7 cellular contexts compared by ENCODE assay signal in the genomic region with DNA sequence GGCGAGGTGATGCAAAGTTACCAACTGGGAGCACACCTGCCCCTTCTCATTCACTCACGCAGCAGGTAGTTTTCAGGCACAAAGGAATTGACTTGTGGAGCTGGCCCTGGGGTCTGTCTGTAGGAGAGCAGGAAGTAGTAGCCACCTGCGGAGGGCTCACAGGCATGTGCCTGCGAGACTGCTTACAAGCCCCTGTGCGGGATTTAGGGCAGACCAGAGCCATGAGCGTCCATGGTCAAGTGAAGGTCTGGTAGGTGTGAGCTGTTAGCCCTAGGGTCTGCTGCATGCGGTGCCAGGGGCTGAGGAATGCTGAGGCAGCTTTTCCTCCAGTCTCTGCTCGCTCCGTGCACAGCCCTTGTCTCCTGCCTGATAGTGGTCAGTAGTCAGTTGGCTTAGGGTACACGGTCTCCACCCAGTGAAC. TPM values are rescaled to one million over a fixed set of nuclear protein-coding genes. Genes with fewer than 3 reads are reported as not detected.
DNase-seq lines count a peak whose midpoint lies in the region; ATAC-seq, FAIRE-seq and TF ChIP-seq lines count a peak whose summit lies in the region.

No MANE protein-coding gene starts in this region.

- H3K36me3 ChIP-seq in K562 (ENCODE audit: control insufficient read depth, insufficient read depth, low read length) = peaks cover 3% of the 10 kb centered on the region
- peaks cover 0 to 7% of the 10 kb centered on the region in 2 experiments for H3K36me3 ChIP-seq in trophoblast cell (ENCODE audit: control insufficient read depth in 1 of 2, insufficient read depth in 2 of 2, low read length in 2 of 2)

- H2BK120ac ChIP-seq in trophoblast cell (ENCODE audit: insufficient read depth, low read length, poor library complexity) = no peak overlapping the region

- H3K4me3 ChIP-seq in GM12865 (ENCODE audit: low read depth, low read length) (peak overlapping the region; percentile 44), K562 (no peak overlapping the region), trophoblast cell (ENCODE audit: low read depth, low read length) (peak overlapping the region; percentile 0)

- no peak overlapping the region for H2AK5ac ChIP-seq in trophoblast cell (ENCODE audit: low read length)

- H3K4ac ChIP-seq in trophoblast cell (ENCODE audit: low read depth, low read length) = no peak overlapping the region

- H3K18ac ChIP-seq in trophoblast cell (ENCODE audit: low read length) = no peak overlapping the region

- H4K91ac ChIP-seq in trophoblast cell (ENCODE audit: low read depth, low read length) = no peak overlapping the region

- DNase-seq in GM12865 (ENCODE audit: low read depth) (no peak), NCI-H146 treated with DMSO at 0.1 percent for 48 hours (lab: John Stamatoyannopoulos, UW; ENCODE audit: unreplicated experiment) (peak; percentile 96), K562 (ENCODE audit: extremely low read depth in 1 of 4, low spot score in 3 of 4) (no peak), trophoblast cell (no peak), activated gamma-delta T cell treated with Interleukin-2 at 50 U/mL for 16 hours (no peak), D341Med (ENCODE audit: low spot score) (no peak)

- no peak overlapping the region for H3K23ac ChIP-seq in trophoblast cell (ENCODE audit: low read length)

- H2BK12ac ChIP-seq in trophoblast cell (ENCODE audit: low read length) = no peak overlapping the region

- CTCF ChIA-PET in K562 (lab: Yijun Ruan, JAX; ENCODE audit: low intra/inter-chr PET ratio) = no interaction called here

- no TSS peak for BruUV-seq in K562 (replicated peaks; lab: Mats Ljungman, UMichigan)

- H3K4me2 ChIP-seq in K562 (ENCODE audit: insufficient read depth, low read length) = no peak overlapping the region
- no peak overlapping the region for H3K4me2 ChIP-seq in trophoblast cell (ENCODE audit: low read length)

- no peak for TF ChIP-seq RAD21 in K562 (CRISPR knock-in tag; conservative IDR thresholded peaks at IDR 0.05 in 1 of 2, IDR thresholded peaks at IDR 0.05 in 1 of 2)

- no peak for TF ChIP-seq POLR2A in K562 (conservative IDR thresholded peaks at IDR 0.05)

- no peaks in the 10 kb centered on the region for H3K79me1 ChIP-seq in trophoblast cell (ENCODE audit: low read length)

- TF ChIP-seq CTCF in GM12865 (IDR thresholded peaks at IDR 0.05; ENCODE audit: insufficient read depth, low read depth, low read length, missing control alignments) (no peak), K562 (IDR thresholded peaks at IDR 0.05 in 2 of 3, conservative IDR thresholded peaks at IDR 0.05 in 1 of 3; ENCODE audit: insufficient read depth in 2 of 3, low read depth in 1 of 3, low read length in 3 of 3) (no peak)

- H4K20me1 ChIP-seq in K562 (replicated peaks; ENCODE audit: control insufficient read depth, insufficient read depth, low read length) = 0 out of 2 replicates have a peak, but pooled peaks cover 10% of the 10 kb centered on the region

- H3K79me2 ChIP-seq in K562 (ENCODE audit: control insufficient read depth, insufficient read depth, low read length) = peaks cover 28% of the 10 kb centered on the region; the same call in 2 of the 3 replicates
- H3K79me2 ChIP-seq in trophoblast cell (ENCODE audit: control insufficient read depth, insufficient read depth, low read length, poor library complexity) = no peaks in the 10 kb centered on the region

- TF ChIP-seq EP300 in K562 (IDR thresholded peaks at IDR 0.05; ENCODE audit: low read length) = no peak

- 87% methylated on average over 7 of the region's 10 CpGs for WGBS in K562 (ENCODE audit: insufficient coverage, low coverage, missing lambda C conversion rate)
- WGBS in trophoblast cell (ENCODE audit: extremely low coverage, insufficient coverage, insufficient read length) = no CpG with 5 or more reads among the region's 10 CpGs

- intact Hi-C loops in K562 (cut with micrococcal nuclease) = no loop called here

- H4K8ac ChIP-seq in trophoblast cell (ENCODE audit: low read depth, low read length) = no peak overlapping the region

- FAIRE-seq in K562 (lab: Jason Lieb, UNC) = peak; percentile 52

- peaks cover 37 to 41% of the 10 kb centered on the region in 2 experiments for H3K4me1 ChIP-seq in K562 (replicated peaks in 1 of 2; ENCODE audit: control insufficient read depth in 2 of 2, insufficient read depth in 2 of 2, low read length in 2 of 2)
- H3K4me1 ChIP-seq in trophoblast cell (ENCODE audit: control insufficient read depth in 1 of 2, insufficient read depth in 2 of 2, low read length in 2 of 2) = peaks cover 3 to 9% of the 10 kb centered on the region in 2 experiments

- in situ Hi-C loops in K562 (cut with MboI) = no loop called here

- H3K9me3 ChIP-seq in K562 (replicated peaks; ENCODE audit: control insufficient read depth, insufficient read depth, low read depth, low read length) (no peaks in the 10 kb centered on the region), trophoblast cell (ENCODE audit: insufficient read depth, low read depth, low read length) (peaks cover 1% of the 10 kb centered on the region)

- H3K14ac ChIP-seq in trophoblast cell (ENCODE audit: low read length) = no peak overlapping the region

- no peaks in the 10 kb centered on the region for H3K27me3 ChIP-seq in K562 (ENCODE audit: control insufficient read depth in 2 of 2, insufficient read depth in 2 of 2, low read length in 2 of 2)
- H3K27me3 ChIP-seq in trophoblast cell (ENCODE audit: insufficient read depth, low read length) = no peaks in the 10 kb centered on the region

- H3K27ac ChIP-seq in K562 (ENCODE audit: extremely low read depth, low read depth, low read length) (peak overlapping the region; percentile 23; the same call in 1 of the 3 replicates), trophoblast cell (ENCODE audit: low read depth, low read length) (no peak overlapping the region)

- peak overlapping the region in 1 of 2 experiments; percentile 66; a peak in 3 of 4 replicates for H3K9ac ChIP-seq in K562 (ENCODE audit: insufficient read depth in 1 of 2, low read depth in 2 of 2, low read length in 2 of 2)
- no peak overlapping the region for H3K9ac ChIP-seq in trophoblast cell (ENCODE audit: low read length)

- POLR2A ChIA-PET in K562 (lab: Yijun Ruan, JAX) = interaction anchor here (0.6 to 2.1 kb wide), 6 partner anchors 9 to 1141 kb away, joined by 3 to 9 read pairs (median 5); no protein-coding TSS in a partner anchor

- ATAC-seq in K562 = peak; percentile 7; the same call in 2 of the 3 replicates
- ATAC-seq in HG03108 (IDR thresholded peaks at IDR 0.05; ENCODE audit: unreplicated experiment) = no peak

- H2AFZ ChIP-seq in K562 (ENCODE audit: low read depth, low read length) = no peak overlapping the region
- H2AFZ ChIP-seq in trophoblast cell (ENCODE audit: insufficient read depth, low read length, poor library complexity) = no peak overlapping the region

- H2BK5ac ChIP-seq in trophoblast cell (ENCODE audit: low read depth, low read length, poor library complexity) = no peak overlapping the region

- H3K9me1 ChIP-seq in K562 (ENCODE audit: control insufficient read depth, insufficient read depth, low read length) = peaks cover 4% of the 10 kb centered on the region

- no peak overlapping the region for H4K12ac ChIP-seq in trophoblast cell (ENCODE audit: low read depth, low read length)

TF ChIP-seq in K562, 482 proteins besides CTCF, POLR2A, EP300 and RAD21 (continues in another document):
- TF ChIP-seq FOXK2 (conservative IDR thresholded peaks at IDR 0.05 in 1 of 2, IDR thresholded peaks at IDR 0.05 in 1 of 2; ENCODE audit: low read depth in 2 of 2) (no peak), ZNF408 (CRISPR knock-in tag; IDR thresholded peaks at IDR 0.05; ENCODE audit: low read depth) (no peak), C11orf30 (IDR thresholded peaks at IDR 0.05; ENCODE audit: low read depth) (peak; percentile 75), FUS (optimal IDR thresholded peaks at IDR 0.05; ENCODE audit: low read depth, low read length) (no peak), ZNF316 (IDR thresholded peaks at IDR 0.05) (peak; percentile 83)
- TF ChIP-seq, protein P1, sequence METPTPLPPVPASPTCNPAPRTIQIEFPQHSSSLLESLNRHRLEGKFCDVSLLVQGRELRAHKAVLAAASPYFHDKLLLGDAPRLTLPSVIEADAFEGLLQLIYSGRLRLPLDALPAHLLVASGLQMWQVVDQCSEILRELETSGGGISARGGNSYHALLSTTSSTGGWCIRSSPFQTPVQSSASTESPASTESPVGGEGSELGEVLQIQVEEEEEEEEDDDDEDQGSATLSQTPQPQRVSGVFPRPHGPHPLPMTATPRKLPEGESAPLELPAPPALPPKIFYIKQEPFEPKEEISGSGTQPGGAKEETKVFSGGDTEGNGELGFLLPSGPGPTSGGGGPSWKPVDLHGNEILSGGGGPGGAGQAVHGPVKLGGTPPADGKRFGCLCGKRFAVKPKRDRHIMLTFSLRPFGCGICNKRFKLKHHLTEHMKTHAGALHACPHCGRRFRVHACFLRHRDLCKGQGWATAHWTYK (CRISPR knock-in tag; IDR thresholded peaks at IDR 0.05) = no peak
- TF ChIP-seq, protein P2, sequence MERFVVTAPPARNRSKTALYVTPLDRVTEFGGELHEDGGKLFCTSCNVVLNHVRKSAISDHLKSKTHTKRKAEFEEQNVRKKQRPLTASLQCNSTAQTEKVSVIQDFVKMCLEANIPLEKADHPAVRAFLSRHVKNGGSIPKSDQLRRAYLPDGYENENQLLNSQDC (CRISPR knock-in tag; IDR thresholded peaks at IDR 0.05) = no peak

RNA-seq across cellular contexts. Expression of a gene that starts 18.9 kb away (rescaled TPM):
- 57.8 and 102 TPM in 2 replicates for total RNA-seq in K562 (2011; cell fraction: chromatin; rRNA removed; ENCODE audit: low replicate concordance)
- 52.5 and 61.2 TPM in 2 replicates for total RNA-seq in K562 (2011; cell fraction: nucleolus; rRNA removed)
- 50.8 and 55.2 TPM in 2 replicates for total RNA-seq in K562 (2011; cell fraction: nucleoplasm; rRNA removed)
- total RNA-seq in K562 (2014; rRNA removed) (10.5 and 11.5 TPM in 2 replicates), K562 (2014; rRNA removed; fragmentation: Illumina TruSeq; extraction: Trizol) (5.6 and 6.9 TPM in 2 replicates), K562 (2015; rRNA removed; fragmentation: Illumina TruSeq; extraction: Trizol) (7.7 and 8.3 TPM in 2 replicates), K562 (2021) (15.7 and 16.1 TPM in 2 replicates)
- polyA plus RNA-seq in K562 (2011; rRNA removed) (12.4 and 14.9 TPM in 2 replicates), K562 (2014; fragmentation: Illumina TruSeq; extraction: Trizol) (9.5 and 9.9 TPM in 2 replicates), K562 (2014; fragmentation: Nextera tagmentation; extraction: Ambion mirVana) (1 to 10 TPM; 1.8 to 2.5 TPM), K562 (2014; rRNA removed) (5.9 and 7.3 TPM in 2 replicates)
- polyA plus RNA-seq in K562 (2011; cell fraction: cytosol; rRNA removed) = 10.6 and 12.6 TPM in 2 replicates
- 73.7 and 107 TPM in 2 replicates for polyA plus RNA-seq in K562 (2011; cell fraction: nucleus; rRNA removed)
- polyA plus RNA-seq in K562 (2012) = 10.2 and 13.8 TPM in 2 replicates
- polyA minus RNA-seq in K562 (2011; rRNA and poly(A)+ RNA removed) = 25.8 and 32.7 TPM in 2 replicates
- polyA minus RNA-seq in K562 (2011; cell fraction: cytosol; rRNA and poly(A)+ RNA removed) = 9.9 and 17.9 TPM in 2 replicates
- polyA minus RNA-seq in K562 (2011; cell fraction: nucleus; rRNA and poly(A)+ RNA removed) = 58.6 and 67.3 TPM in 2 replicates
- 16.3 TPM in 2 replicates for polyA plus RNA-seq in trophoblast cell (2013)
